ENCODE assay signal across 1 cellular context in the genomic region with DNA sequence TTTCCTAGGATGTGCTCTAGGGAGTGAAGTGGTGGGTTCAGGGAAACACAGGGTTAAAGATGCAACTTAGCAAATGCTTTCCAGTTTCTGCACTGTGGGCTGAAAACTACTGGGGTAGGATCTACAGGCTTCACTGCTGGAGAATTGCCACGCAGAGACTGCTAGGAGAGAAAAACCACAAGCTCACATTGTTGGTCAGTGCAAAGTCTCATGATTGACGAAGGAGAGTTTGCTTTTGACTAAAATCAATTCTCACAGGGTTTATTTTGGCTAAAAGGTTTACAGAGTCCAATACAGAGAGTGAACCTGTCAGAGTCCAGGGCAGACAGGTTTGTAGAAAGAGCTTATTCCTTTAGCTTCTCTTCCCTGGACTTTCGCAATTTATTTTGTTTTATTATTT.
A peak's percentile ranks its signal among the peaks of the same experiment; 100 is the strongest.
TF ChIP-seq lines count a peak whose summit lies in the region.

No MANE protein-coding gene starts in this region.

TF ChIP-seq in liver, 16 proteins besides CTCF, POLR2A, EP300 and RAD21 (continued from another document):
- TF ChIP-seq HNF4A (conservative IDR thresholded peaks at IDR 0.05) (peak; percentile 99), JUND (IDR thresholded peaks at IDR 0.05) (peak; percentile 69 to 87), SP1 (IDR thresholded peaks at IDR 0.05) (peak; percentile 98), TAF1 (conservative IDR thresholded peaks at IDR 0.05) (peak; percentile 63), HNF4G (IDR thresholded peaks at IDR 0.05) (peak; percentile 94), YY1 (IDR thresholded peaks at IDR 0.05) (peak; percentile 36), NR2F2 (IDR thresholded peaks at IDR 0.05) (no peak), GABPA (IDR thresholded peaks at IDR 0.05 in 1 of 2, conservative IDR thresholded peaks at IDR 0.05 in 1 of 2) (no peak), EGR1 (IDR thresholded peaks at IDR 0.05; ENCODE audit: low read depth in 2 of 2) (peak in 1 of 2 donors; percentile 44)
- TF ChIP-seq, protein P1, sequence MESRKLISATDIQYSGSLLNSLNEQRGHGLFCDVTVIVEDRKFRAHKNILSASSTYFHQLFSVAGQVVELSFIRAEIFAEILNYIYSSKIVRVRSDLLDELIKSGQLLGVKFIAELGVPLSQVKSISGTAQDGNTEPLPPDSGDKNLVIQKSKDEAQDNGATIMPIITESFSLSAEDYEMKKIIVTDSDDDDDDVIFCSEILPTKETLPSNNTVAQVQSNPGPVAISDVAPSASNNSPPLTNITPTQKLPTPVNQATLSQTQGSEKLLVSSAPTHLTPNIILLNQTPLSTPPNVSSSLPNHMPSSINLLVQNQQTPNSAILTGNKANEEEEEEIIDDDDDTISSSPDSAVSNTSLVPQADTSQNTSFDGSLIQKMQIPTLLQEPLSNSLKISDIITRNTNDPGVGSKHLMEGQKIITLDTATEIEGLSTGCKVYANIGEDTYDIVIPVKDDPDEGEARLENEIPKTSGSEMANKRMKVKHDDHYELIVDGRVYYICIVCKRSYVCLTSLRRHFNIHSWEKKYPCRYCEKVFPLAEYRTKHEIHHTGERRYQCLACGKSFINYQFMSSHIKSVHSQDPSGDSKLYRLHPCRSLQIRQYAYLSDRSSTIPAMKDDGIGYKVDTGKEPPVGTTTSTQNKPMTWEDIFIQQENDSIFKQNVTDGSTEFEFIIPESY (IDR thresholded peaks at IDR 0.05), result peak; percentile 92
- TF ChIP-seq, protein P2, sequence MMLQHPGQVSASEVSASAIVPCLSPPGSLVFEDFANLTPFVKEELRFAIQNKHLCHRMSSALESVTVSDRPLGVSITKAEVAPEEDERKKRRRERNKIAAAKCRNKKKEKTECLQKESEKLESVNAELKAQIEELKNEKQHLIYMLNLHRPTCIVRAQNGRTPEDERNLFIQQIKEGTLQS (IDR thresholded peaks at IDR 0.05), result peak; percentile 60
- TF ChIP-seq, protein P3, sequence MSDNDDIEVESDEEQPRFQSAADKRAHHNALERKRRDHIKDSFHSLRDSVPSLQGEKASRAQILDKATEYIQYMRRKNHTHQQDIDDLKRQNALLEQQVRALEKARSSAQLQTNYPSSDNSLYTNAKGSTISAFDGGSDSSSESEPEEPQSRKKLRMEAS (IDR thresholded peaks at IDR 0.05), result peak; percentile 80
